Comparison of ENCODE assay signal across 8 cellular contexts in the genomic region with DNA sequence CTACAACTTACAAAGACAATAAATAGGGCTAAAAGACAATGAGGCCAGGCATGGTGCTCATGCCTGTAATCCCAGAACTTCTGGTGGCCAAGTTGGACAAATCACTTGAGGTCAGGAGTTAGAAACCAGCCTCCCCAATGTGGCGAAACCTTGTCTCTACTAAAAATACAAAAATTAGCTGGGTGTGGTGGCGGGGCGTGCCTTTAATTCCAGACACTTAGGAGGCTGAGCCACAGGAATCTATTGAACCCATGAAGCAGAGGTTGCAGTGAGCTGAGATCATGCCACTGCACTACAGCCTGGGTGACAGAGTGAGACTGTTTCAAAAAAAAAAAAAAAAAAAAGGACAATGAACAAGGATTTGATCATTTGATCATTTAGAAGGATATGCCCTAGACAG. TPM values are rescaled to one million over a fixed set of nuclear protein-coding genes. Genes with fewer than 3 reads are reported as not detected.
DNase-seq lines count a peak whose midpoint lies in the region; FAIRE-seq and TF ChIP-seq lines count a peak whose summit lies in the region.
"Not testable (repeated sequence)": the region's sequence is repeated elsewhere in the genome, so short reads cannot be mapped to it uniquely, and the experiment has no call there.

No MANE protein-coding gene starts in this region.

- not testable (repeated sequence) for H3K36me3 ChIP-seq in BJ (ENCODE audit: control insufficient read depth, insufficient read depth, low read length); mammary epithelial cell (ENCODE audit: insufficient read depth, low read length); keratinocyte (ENCODE audit: control insufficient read depth in 2 of 2, extremely low read depth in 1 of 2, insufficient read depth in 2 of 2, low read length in 2 of 2)

- DNase-seq in BJ (ENCODE audit: low read depth) = peak; percentile 68
- DNase-seq in GM04504 (ENCODE audit: low read depth) = peak; percentile 42
- peak; percentile 39 for DNase-seq in M059J (ENCODE audit: low read depth)
- DNase-seq in SW480 (ENCODE audit: low spot score) = peak; percentile 72
- DNase-seq in mammary epithelial cell = peak; percentile 23
- peak; percentile 11 for DNase-seq in fibroblast of gingiva (ENCODE audit: low read depth)
- DNase-seq in keratinocyte (ENCODE audit: low read depth, low spot score) = not testable (repeated sequence)
- peak; percentile 56 for DNase-seq in stromal cell of bone marrow (ENCODE audit: low read depth)

- H3K27me3 ChIP-seq in BJ (ENCODE audit: control insufficient read depth, insufficient read depth, low read length); mammary epithelial cell (ENCODE audit: insufficient read depth, low read length); keratinocyte (ENCODE audit: control insufficient read depth, extremely low read depth, insufficient read depth, low read length): not testable (repeated sequence)

- H3K9me3 ChIP-seq in mammary epithelial cell (replicated peaks; ENCODE audit: insufficient read depth, low read length); keratinocyte (ENCODE audit: control insufficient read depth, low read depth, low read length): not testable (repeated sequence)

- intact Hi-C loops in mammary epithelial cell (cut with micrococcal nuclease) = loop anchor here (2.0 kb wide), 1 partner anchor 16 kb away; no protein-coding TSS in a partner anchor

- not testable (repeated sequence) for H4K20me1 ChIP-seq in mammary epithelial cell (ENCODE audit: insufficient read depth, low read length); keratinocyte (ENCODE audit: control insufficient read depth, extremely low read depth, insufficient read depth, low read length)

- not testable (repeated sequence) for H2AFZ ChIP-seq in mammary epithelial cell (ENCODE audit: low read depth, low read length)
- H2AFZ ChIP-seq in keratinocyte (ENCODE audit: control insufficient read depth, low read length) = peak overlapping the region; percentile 13

- not testable (repeated sequence) for H3K27ac ChIP-seq in mammary epithelial cell (ENCODE audit: insufficient read depth, low read depth, low read length); keratinocyte (ENCODE audit: control insufficient read depth, insufficient read depth, low read length)

- H3K4me2 ChIP-seq in mammary epithelial cell (ENCODE audit: insufficient read depth, low read depth, low read length) = not testable (repeated sequence)
- peak overlapping the region; percentile 16 for H3K4me2 ChIP-seq in keratinocyte (ENCODE audit: control insufficient read depth, extremely low read depth, insufficient read depth, low read depth, low read length)

- not testable (repeated sequence) for H3K79me2 ChIP-seq in mammary epithelial cell (ENCODE audit: insufficient read depth, low read length); keratinocyte (ENCODE audit: control insufficient read depth, insufficient read depth, low read length)

- H3K9ac ChIP-seq in mammary epithelial cell (ENCODE audit: insufficient read depth, low read length); keratinocyte (ENCODE audit: control insufficient read depth, extremely low read depth, insufficient read depth, low read length): not testable (repeated sequence)

- in situ Hi-C loops in mammary epithelial cell (cut with MboI; ENCODE audit: low sequenced_read_pairs in 2 of 2) = not testable (repeated sequence)

- POLR2A ChIA-PET in BJ (lab: Charles Lee) = interaction anchor here (0.6 kb wide), 1 partner anchor 12 kb away, joined by 17 read pairs; no protein-coding TSS in a partner anchor

- BruUV-seq in mammary epithelial cell (replicated peaks; lab: Mats Ljungman, UMichigan) = not testable (repeated sequence)

- not testable (repeated sequence) for H3K4me3 ChIP-seq in BJ (ENCODE audit: low read depth, low read length); mammary epithelial cell (replicated peaks in 1 of 3; ENCODE audit: insufficient read depth in 1 of 3, low read depth in 2 of 3, low read length in 3 of 3); keratinocyte (ENCODE audit: control insufficient read depth in 2 of 3, extremely low read depth in 1 of 3, insufficient read depth in 2 of 3, low read depth in 1 of 3, low read length in 3 of 3)

- FAIRE-seq in keratinocyte (lab: Jason Lieb, UNC) = not testable (repeated sequence)

- TF ChIP-seq CTCF in BJ (IDR thresholded peaks at IDR 0.05; ENCODE audit: insufficient read depth, low read depth, low read length); mammary epithelial cell (conservative IDR thresholded peaks at IDR 0.05 in 1 of 2, IDR thresholded peaks at IDR 0.05 in 1 of 2; ENCODE audit: extremely low read depth in 1 of 2, insufficient read depth in 1 of 2, low read depth in 1 of 2, low read length in 2 of 2); keratinocyte (optimal IDR thresholded peaks at IDR 0.05 in 1 of 3, IDR thresholded peaks at IDR 0.05 in 1 of 3, conservative IDR thresholded peaks at IDR 0.05 in 1 of 3; ENCODE audit: extremely low read depth in 1 of 3, insufficient read depth in 2 of 3, low read length in 3 of 3): not testable (repeated sequence)

- H3K9me1 ChIP-seq in keratinocyte (ENCODE audit: control insufficient read depth, extremely low read depth, insufficient read depth, low read length) = not testable (repeated sequence)

- H3K4me1 ChIP-seq in mammary epithelial cell (ENCODE audit: insufficient read depth, low read length) (peaks cover 12% of the 10 kb centered on the region), keratinocyte (ENCODE audit: control insufficient read depth, extremely low read depth, insufficient read depth, low read length) (peaks cover 15% of the 10 kb centered on the region)

- WGBS in mammary epithelial cell (ENCODE audit: low coverage, missing lambda C conversion rate) = 85% methylated on average over 3 of the region's 3 CpGs

- CTCF ChIA-PET in BJ (lab: Yijun Ruan, JAX) = interaction anchor here (0.6 to 1.9 kb wide), 5 partner anchors 13 to 200 kb away, joined by 3 to 8 read pairs (median 4); no protein-coding TSS in a partner anchor
- CTCF ChIA-PET in mammary epithelial cell (lab: Charles Lee; ENCODE audit: low non-redundant PET) = not testable (repeated sequence)

- dilution Hi-C loops in mammary epithelial cell (cut with HindIII; ENCODE audit: low sequenced_read_pairs); keratinocyte (cut with MboI; ENCODE audit: extremely low pct_ligation_motif_present, low sequenced_read_pairs): not testable (repeated sequence)

RNA-seq across cellular contexts. Expression of gene OSBPL3, which starts 32.7 kb away (rescaled TPM):
- polyA plus RNA-seq in BJ (2011; rRNA removed) (26.5 and 27.1 TPM in 2 replicates), mammary epithelial cell (22.9 TPM), keratinocyte (18.3 to 36.3 TPM (median 34.0 TPM) in 3 replicates)
- polyA minus RNA-seq in BJ (2011; rRNA and poly(A)+ RNA removed) = 22.8 and 23.2 TPM in 2 replicates
- 7.7 and 15.4 TPM in 2 replicates for total RNA-seq in M059J (2014; rRNA removed; shearing (Covaris generic))
- 10 to 100 TPM; 42.7 to 64.8 TPM for total RNA-seq in mammary epithelial cell
- polyA minus RNA-seq in mammary epithelial cell (26.3 TPM), keratinocyte (18.6 to 45.3 TPM (median 25.7 TPM) in 3 replicates)
- polyA plus RNA-seq in keratinocyte (2011; ENCODE audit: low read depth) = 57.0 TPM
- polyA plus RNA-seq in keratinocyte (2011; cell fraction: cytosol; rRNA removed) = 14.4 and 26.5 TPM in 2 replicates
- polyA plus RNA-seq in keratinocyte (2011; cell fraction: nucleus; rRNA removed) = 66.2 and 74.1 TPM in 2 replicates
- 17.2 and 26.3 TPM in 2 replicates for polyA plus RNA-seq in keratinocyte (2012; ENCODE audit: low replicate concordance)
- 23.8 TPM for polyA minus RNA-seq in keratinocyte (2011; cell fraction: cytosol; rRNA and poly(A)+ RNA removed)
- 42.8 and 66.2 TPM in 2 replicates for polyA minus RNA-seq in keratinocyte (2011; cell fraction: nucleus; rRNA and poly(A)+ RNA removed)
